8 cellular contexts compared by ENCODE assay signal in genomic region chr7:117873933-117874530, GRCh38. TPM values are rescaled to one million over a fixed set of nuclear protein-coding genes. Genes with fewer than 3 reads are reported as not detected.
DNase-seq lines count a peak whose midpoint lies in the region; ATAC-seq and TF ChIP-seq lines count a peak whose summit lies in the region.

No MANE protein-coding gene starts in this region.

- peaks cover 29% of the 10 kb centered on the region for H3K79me2 ChIP-seq in GM23338 (replicated peaks; ENCODE audit: insufficient read depth)

- intact Hi-C loops in sigmoid colon (cut with DNase I), result loop anchor here (5.0 to 10.0 kb wide), 3 partner anchors 49 to 311 kb away; partner anchors contain the start of gene LSM8
- intact Hi-C loops in body of pancreas (cut with DNase I), result no loop called here

- no peaks in the 10 kb centered on the region for H4K20me1 ChIP-seq in GM23338 (replicated peaks; ENCODE audit: insufficient read depth)

- TF ChIP-seq CTCF in GM23338 (conservative IDR thresholded peaks at IDR 0.05; ENCODE audit: low read depth in 2 of 2) (0 out of 4 replicates have a peak, but pooled peaks of 1 of the 2 experiments have one; percentile 8), sigmoid colon (IDR thresholded peaks at IDR 0.05) (no peak), body of pancreas (IDR thresholded peaks at IDR 0.05) (no peak)

- H3K36me3 Mint-ChIP-seq in GM23338 (ENCODE audit: low read depth), result no peaks in the 10 kb centered on the region; the same call in 2 of the 3 replicates
- H3K36me3 Mint-ChIP-seq in activated naive CD8-positive, alpha-beta T cell, result no peaks in the 10 kb centered on the region

- peak overlapping the region; percentile 76 for H3K4me3 ChIP-seq in GM23338
- H3K4me3 ChIP-seq in iPS DF 6.9 (ENCODE audit: low read length), result peak overlapping the region; percentile 83; the same call in 1 of the 2 replicates
- peak overlapping the region; percentile 71 to 95 (median 83) for H3K4me3 ChIP-seq in sigmoid colon
- H3K4me3 ChIP-seq in body of pancreas, result peak overlapping the region in 1 of 2 donors; percentile 72

- H3K36me3 ChIP-seq in GM23338 (ENCODE audit: insufficient read depth), result no peaks in the 10 kb centered on the region
- no peaks in the 10 kb centered on the region for H3K36me3 ChIP-seq in iPS DF 6.9 (ENCODE audit: control insufficient read depth, insufficient read depth, low read length)
- H3K36me3 ChIP-seq in sigmoid colon, result no peaks in the 10 kb centered on the region
- no peaks in the 10 kb centered on the region for H3K36me3 ChIP-seq in body of pancreas (replicated peaks in 1 of 2; ENCODE audit: insufficient read depth in 1 of 2, low read depth in 2 of 2)

- peak overlapping the region; percentile 89 for H3K4me2 ChIP-seq in GM23338

- DNase-seq in GM23338 (ENCODE audit: low spot score) (no peak), iPS DF 6.9 (ENCODE audit: low read depth, low spot score) (no peak), sigmoid colon (no peak), body of pancreas (no peak), DMS79 treated with DMSO at 0.1 percent for 48 hours (lab: John Stamatoyannopoulos, UW) (no peak)

- no peaks in the 10 kb centered on the region for H3K9me2 ChIP-seq in GM23338 (ENCODE audit: insufficient read depth)

- H2AFZ ChIP-seq in GM23338, result peak overlapping the region; percentile 91

- peaks cover 59% of the 10 kb centered on the region for H3K4me1 ChIP-seq in GM23338 (ENCODE audit: insufficient read depth)
- no peaks in the 10 kb centered on the region for H3K4me1 ChIP-seq in iPS DF 6.9 (ENCODE audit: control insufficient read depth, insufficient read depth, low read length)
- H3K4me1 ChIP-seq in sigmoid colon, result peaks cover 0 to 41% (median 35%) of the 10 kb centered on the region in 4 donors
- H3K4me1 ChIP-seq in body of pancreas, result peaks cover 15% of the 10 kb centered on the region

- ATAC-seq in GM23338 (no peak), GM21576 (IDR thresholded peaks at IDR 0.05; ENCODE audit: unreplicated experiment) (no peak), body of pancreas (no peak), HG03045 (IDR thresholded peaks at IDR 0.05; ENCODE audit: unreplicated experiment) (no peak)

- H3K9me3 Mint-ChIP-seq in GM23338, result no peaks in the 10 kb centered on the region
- H3K9me3 Mint-ChIP-seq in activated naive CD8-positive, alpha-beta T cell (ENCODE audit: low read depth), result no peaks in the 10 kb centered on the region

- H3K27ac ChIP-seq in GM23338 (ENCODE audit: low read depth), result no peak overlapping the region
- no peak overlapping the region for H3K27ac ChIP-seq in iPS DF 6.9 (ENCODE audit: low read length)
- H3K27ac ChIP-seq in sigmoid colon, result peak overlapping the region in 3 of 4 donors; percentile 72 to 87 (median 75)
- peak overlapping the region in 1 of 4 donors; percentile 74 for H3K27ac ChIP-seq in body of pancreas

- H3K4me1 Mint-ChIP-seq in GM23338, result peaks cover 66% of the 10 kb centered on the region
- peaks cover 19% of the 10 kb centered on the region for H3K4me1 Mint-ChIP-seq in activated naive CD8-positive, alpha-beta T cell (ENCODE audit: low read depth)

- peaks cover 10% of the 10 kb centered on the region for H3K27me3 Mint-ChIP-seq in GM23338 (ENCODE audit: insufficient read depth, low read depth, poor library complexity)
- peaks cover 39% of the 10 kb centered on the region for H3K27me3 Mint-ChIP-seq in activated naive CD8-positive, alpha-beta T cell

- no peaks in the 10 kb centered on the region for H3F3A ChIP-seq in GM23338 (replicated peaks; ENCODE audit: low read depth)

- no peak for TF ChIP-seq EP300 in sigmoid colon (IDR thresholded peaks at IDR 0.05)

- no peak for TF ChIP-seq POLR2A in sigmoid colon (IDR thresholded peaks at IDR 0.05)
- TF ChIP-seq POLR2A in body of pancreas (IDR thresholded peaks at IDR 0.05), result no peak

- H3K27me3 ChIP-seq in GM23338 (ENCODE audit: insufficient read depth) (no peaks in the 10 kb centered on the region), iPS DF 6.9 (ENCODE audit: control insufficient read depth, insufficient read depth, low read length) (no peaks in the 10 kb centered on the region), sigmoid colon (no peaks in the 10 kb centered on the region), body of pancreas (no peaks in the 10 kb centered on the region)

- H3K9me3 ChIP-seq in iPS DF 6.9 (ENCODE audit: control insufficient read depth, insufficient read depth, low read length) (no peaks in the 10 kb centered on the region), sigmoid colon (no peaks in the 10 kb centered on the region), body of pancreas (no peaks in the 10 kb centered on the region)

- no CpG with 5 or more reads among the region's 10 CpGs for WGBS in iPS DF 6.9 (ENCODE audit: insufficient coverage, insufficient read length)
- WGBS in sigmoid colon, 2 donors, result 25 to 32% methylated on average over 10 of the region's 10 CpGs
- 38% methylated on average over 10 of the region's 10 CpGs for WGBS in body of pancreas, 2 donors

- peak overlapping the region; percentile 63; the same call in 1 of the 2 replicates for H3K27ac Mint-ChIP-seq in GM23338
- H3K27ac Mint-ChIP-seq in activated naive CD8-positive, alpha-beta T cell, result no peak overlapping the region

- peak overlapping the region; percentile 86 for H3K4me3 Mint-ChIP-seq in GM23338
- peak overlapping the region; percentile 83 for H3K4me3 Mint-ChIP-seq in activated naive CD8-positive, alpha-beta T cell

TF ChIP-seq in GM23338, 12 proteins besides CTCF, POLR2A, EP300 and RAD21 (continues in another document):
- TF ChIP-seq ZNF331 (CRISPR knock-in tag; IDR thresholded peaks at IDR 0.05; ENCODE audit: low read depth) (no peak), REST (IDR thresholded peaks at IDR 0.05; ENCODE audit: unreplicated experiment) (no peak), EZH2phosphoT487 (IDR thresholded peaks at IDR 0.05; ENCODE audit: unreplicated experiment) (no peak), POLR2AphosphoS5 (IDR thresholded peaks at IDR 0.05; ENCODE audit: low read depth) (no peak), ZNF114 (CRISPR knock-in tag; IDR thresholded peaks at IDR 0.05) (no peak), CREB1 (CRISPR knock-in tag; IDR thresholded peaks at IDR 0.05; ENCODE audit: low read depth) (no peak), ETS1 (IDR thresholded peaks at IDR 0.05) (no peak), EZH2 (IDR thresholded peaks at IDR 0.05; ENCODE audit: low read depth, unreplicated experiment) (no peak)

RNA-seq across cellular contexts. Expression of gene CTTNBP2, which starts 0.8 kb away (rescaled TPM):
- 22.7 and 26.8 TPM in 2 replicates for total RNA-seq in GM23338 (2014; rRNA removed; shearing (Covaris generic))
- polyA plus RNA-seq in GM23338 (2016; fragmentation: Nextera tagmentation; extraction: Ambion mirVana) (30.7 and 31.7 TPM in 2 replicates), sigmoid colon (under 1 TPM; 0.60 to 0.92 (median 0.82) TPM)
- total RNA-seq in sigmoid colon (10 to 100 TPM in 1 of 4 donors, 1 to 10 TPM in 3; 4.9 to 11.1 (median 7.5) TPM), body of pancreas (10 to 100 TPM; 18.5 to 25.7 TPM)

Comparison
In these comparisons a context has a peak if more than half of its experiments do, and no peak if none do; other contexts are left out.
1. H3K27ac ChIP-seq: peak in sigmoid colon (3 of 4); none in GM23338 (single experiment) and iPS DF 6.9 (single experiment).